7 cellular contexts compared by ENCODE assay signal in genomic region chr2:226855766-226856165, GRCh38.
"Had no signal": no experiment of that assay in that cellular context is flagged by ENCODE, and none has a peak within 500 bp of the region (broad histone marks: within the 10 kb centered on the region; RNA-seq: fewer than 3 reads in every experiment).

No MANE protein-coding gene starts in this region.

- DNase-seq: H9, HCEC 1CT, KBM-7 had no signal

- FAIRE-seq: H1 had no signal

- H3K9ac ChIP-seq: KMS-11 had no signal

- H3K27ac ChIP-seq: HL-60, KMS-11 had no signal

- H2AFZ ChIP-seq: GM23338 had no signal

- ATAC-seq: GM23338 had no signal

- H3K4me3 ChIP-seq: GM23338 had no signal

- H3K4me2 ChIP-seq: GM23338, KMS-11 had no signal
